Comparison of ENCODE assay signal across 14 cellular contexts in the genomic region with DNA sequence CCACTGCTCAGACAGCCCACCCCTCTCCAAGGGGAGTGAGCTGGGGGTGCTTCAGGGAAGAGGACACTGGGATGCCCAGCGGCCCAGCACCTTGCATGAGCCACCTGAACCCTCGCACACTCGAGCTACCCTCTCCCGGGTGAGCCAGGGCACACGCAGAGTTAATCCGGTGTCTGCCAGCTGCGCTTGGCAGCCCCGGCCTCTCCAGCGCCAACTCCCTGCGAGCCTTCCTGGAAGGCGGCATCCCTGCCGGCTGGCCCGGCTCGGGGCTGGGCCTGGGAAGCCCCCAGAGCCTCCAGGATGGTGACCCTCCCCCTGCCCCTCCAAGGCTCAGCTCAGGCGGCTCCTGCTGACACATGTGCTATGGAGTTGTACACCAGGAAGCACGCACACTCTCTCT. TPM values are rescaled to one million over a fixed set of nuclear protein-coding genes. Genes with fewer than 3 reads are reported as not detected.
A peak's percentile ranks its signal among the peaks of the same experiment; 100 is the strongest.
DNase-seq lines count a peak whose midpoint lies in the region; ATAC-seq, FAIRE-seq and TF ChIP-seq lines count a peak whose summit lies in the region.
"Had no signal": no experiment of that assay in that cellular context is flagged by ENCODE, and none has a peak within 500 bp of the region (broad histone marks: within the 10 kb centered on the region; RNA-seq: fewer than 3 reads in every experiment).

No MANE protein-coding gene starts in this region.

- intact Hi-C loops in breast epithelium (cut with DNase I; ENCODE audit: low total_unique reads), result no loop called here
- intact Hi-C loops in mammary epithelial cell (cut with micrococcal nuclease), result no loop called here
- intact Hi-C loops in kidney (cut with DNase I), result no loop called here

- H3K27me3 ChIP-seq in breast epithelium, result no peaks in the 10 kb centered on the region
- peaks cover 2% of the 10 kb centered on the region for H3K27me3 ChIP-seq in mammary epithelial cell (ENCODE audit: insufficient read depth, low read length)
- peaks cover 0 to 4% (median 2%) of the 10 kb centered on the region in 4 donors for H3K27me3 ChIP-seq in upper lobe of left lung
- no peaks in the 10 kb centered on the region for H3K27me3 ChIP-seq in WERI-Rb-1 (ENCODE audit: insufficient read depth, low read depth, severe bottlenecking)

- no peak for TF ChIP-seq CTCF in breast epithelium (IDR thresholded peaks at IDR 0.05)
- TF ChIP-seq CTCF in mammary epithelial cell (conservative IDR thresholded peaks at IDR 0.05 in 1 of 2, IDR thresholded peaks at IDR 0.05 in 1 of 2; ENCODE audit: extremely low read depth in 1 of 2, insufficient read depth in 1 of 2, low read depth in 1 of 2, low read length in 2 of 2), result no peak
- TF ChIP-seq CTCF in RWPE1 (conservative IDR thresholded peaks at IDR 0.05; ENCODE audit: low read depth), result no peak
- no peak for TF ChIP-seq CTCF in kidney (IDR thresholded peaks at IDR 0.05; ENCODE audit: borderline replicate concordance, extremely low read depth, insufficient read depth)
- TF ChIP-seq CTCF in upper lobe of left lung (IDR thresholded peaks at IDR 0.05), result no peak
- TF ChIP-seq CTCF in WERI-Rb-1 (IDR thresholded peaks at IDR 0.05; ENCODE audit: low read depth, low read length), result no peak

- dilution Hi-C loops in mammary epithelial cell (cut with HindIII; ENCODE audit: low sequenced_read_pairs), result no loop called here

- POLR2A ChIA-PET in RWPE1 (lab: Yijun Ruan, JAX; ENCODE audit: low non-redundant PET), result no interaction called here

- H3K4me1 ChIP-seq in breast epithelium (peaks cover 2 to 20% of the 10 kb centered on the region in 2 donors), mammary epithelial cell (ENCODE audit: insufficient read depth, low read length) (peaks cover 3% of the 10 kb centered on the region), kidney (ENCODE audit: control insufficient read depth in 1 of 2, insufficient read depth in 1 of 2, low read depth in 1 of 2, low read length in 2 of 2) (peaks cover 19 to 24% of the 10 kb centered on the region in 2 donors), upper lobe of left lung (peaks cover 4 to 44% (median 23%) of the 10 kb centered on the region in 4 donors)

- no TSS peak for BruUV-seq in mammary epithelial cell (replicated peaks; lab: Mats Ljungman, UMichigan)

- H3K9me3 ChIP-seq in breast epithelium, result no peaks in the 10 kb centered on the region
- no peaks in the 10 kb centered on the region for H3K9me3 ChIP-seq in mammary epithelial cell (replicated peaks; ENCODE audit: insufficient read depth, low read length)
- no peaks in the 10 kb centered on the region for H3K9me3 ChIP-seq in kidney (ENCODE audit: control insufficient read depth in 1 of 2, low read length in 2 of 2)
- no peaks in the 10 kb centered on the region for H3K9me3 ChIP-seq in upper lobe of left lung
- no peaks in the 10 kb centered on the region for H3K9me3 ChIP-seq in WERI-Rb-1 (ENCODE audit: severe bottlenecking)
- H3K9me3 ChIP-seq: tibial artery had no signal

- CTCF ChIA-PET in mammary epithelial cell (lab: Charles Lee; ENCODE audit: low non-redundant PET), result interaction anchor here (0.6 kb wide), 1 partner anchor 352 kb away, joined by 18 read pairs; no protein-coding TSS in a partner anchor
- CTCF ChIA-PET in RWPE1 (lab: Yijun Ruan, JAX), result no interaction called here

- H3K9ac ChIP-seq in mammary epithelial cell (ENCODE audit: insufficient read depth, low read length), result no peak overlapping the region
- H3K9ac ChIP-seq in kidney (ENCODE audit: low read length in 2 of 2), result peak overlapping the region in 1 of 2 donors; percentile 14

- ATAC-seq in upper lobe of left lung (ENCODE audit: low FRiP score in 2 of 2), result no peak

- in situ Hi-C loops in mammary epithelial cell (cut with MboI; ENCODE audit: low sequenced_read_pairs in 2 of 2), result no loop called here

- no peak for TF ChIP-seq EP300 in upper lobe of left lung (IDR thresholded peaks at IDR 0.05)

- H3K27ac ChIP-seq in breast epithelium (no peak overlapping the region), mammary epithelial cell (ENCODE audit: insufficient read depth, low read depth, low read length) (no peak overlapping the region), RWPE1 (peak overlapping the region; percentile 6; the same call in 1 of the 2 replicates), kidney (ENCODE audit: low read depth in 2 of 2, low read length in 2 of 2) (peak overlapping the region in 1 of 2 donors; percentile 34), upper lobe of left lung (no peak overlapping the region), WERI-Rb-1 (no peak overlapping the region)
- H3K27ac ChIP-seq: tibial artery had no signal

- no peak overlapping the region for H2AFZ ChIP-seq in mammary epithelial cell (ENCODE audit: low read depth, low read length)

- 3% methylated on average over 4 of the region's 16 CpGs for WGBS in mammary epithelial cell (ENCODE audit: low coverage, missing lambda C conversion rate)
- 25 to 42% methylated on average over 7 to 11 of the region's 16 CpGs for WGBS in upper lobe of left lung, 2 donors

- no peak overlapping the region for H3K4me2 ChIP-seq in mammary epithelial cell (ENCODE audit: insufficient read depth, low read depth, low read length)
- H3K4me2 ChIP-seq: smooth muscle cell had no signal

- H4K20me1 ChIP-seq in mammary epithelial cell (ENCODE audit: insufficient read depth, low read length), result no peaks in the 10 kb centered on the region

- FAIRE-seq in kidney (lab: Jason Lieb, UNC), result no peak
- FAIRE-seq in H54 (lab: Jason Lieb, UNC), result no peak
- FAIRE-seq: islet of Langerhans had no signal

- H3K36me3 ChIP-seq in breast epithelium, result no peaks in the 10 kb centered on the region
- H3K36me3 ChIP-seq in mammary epithelial cell (ENCODE audit: insufficient read depth, low read length), result no peaks in the 10 kb centered on the region
- peaks cover 0 to 6% of the 10 kb centered on the region in 2 donors for H3K36me3 ChIP-seq in kidney (ENCODE audit: control insufficient read depth in 1 of 2, insufficient read depth in 2 of 2, low read length in 2 of 2)
- no peaks in the 10 kb centered on the region for H3K36me3 ChIP-seq in upper lobe of left lung
- H3K36me3 ChIP-seq in WERI-Rb-1, result peaks cover 4% of the 10 kb centered on the region
- H3K36me3 ChIP-seq: tibial artery had no signal

- H3K79me2 ChIP-seq in mammary epithelial cell (ENCODE audit: insufficient read depth, low read length), result no peaks in the 10 kb centered on the region

- H3K4me3 ChIP-seq in breast epithelium, result peak overlapping the region in 2 of 3 donors; percentile 3 to 50
- no peak overlapping the region for H3K4me3 ChIP-seq in mammary epithelial cell (replicated peaks in 1 of 3; ENCODE audit: insufficient read depth in 1 of 3, low read depth in 2 of 3, low read length in 3 of 3)
- H3K4me3 ChIP-seq in kidney (ENCODE audit: low read length in 2 of 2), result peak overlapping the region; percentile 57 to 64
- H3K4me3 ChIP-seq in upper lobe of left lung, result peak overlapping the region in 3 of 4 donors; percentile 56 to 58 (median 56)
- no peak overlapping the region for H3K4me3 ChIP-seq in WERI-Rb-1 (ENCODE audit: low read depth, low read length)
- H3K4me3 ChIP-seq: smooth muscle cell, tibial artery had no signal

- TF ChIP-seq POLR2A in breast epithelium (IDR thresholded peaks at IDR 0.05) (no peak), upper lobe of left lung (IDR thresholded peaks at IDR 0.05) (no peak), H54 (IDR thresholded peaks at IDR 0.05; ENCODE audit: low read depth, low read length) (no peak)

- DNase-seq in breast epithelium (ENCODE audit: low spot score in 2 of 2) (no peak), mammary epithelial cell (no peak), RWPE1 (ENCODE audit: low spot score) (no peak), kidney (no peak), upper lobe of left lung (no peak), WERI-Rb-1 (no peak), H54 (ENCODE audit: insufficient read length, low spot score) (no peak), NCI-H2081 treated with DMSO at 0.1 percent for 48 hours (lab: John Stamatoyannopoulos, UW) (no peak)
- DNase-seq: amniotic stem cell, NCI-H146, tibial artery had no signal

RNA-seq across cellular contexts. Expression of a gene that starts 48.7 kb away (rescaled TPM):
- total RNA-seq in breast epithelium (1 to 10 TPM in 2 of 3 donors, under 1 TPM in 1; 0.32 to 7.2 (median 6.0) TPM), mammary epithelial cell (under 1 TPM; 0.17 to 0.54 TPM), kidney (39.2 TPM), upper lobe of left lung (10 to 100 TPM; 26.9 to 65.2 (median 36.7) TPM)
- polyA plus RNA-seq in mammary epithelial cell (0.31 TPM), kidney (ENCODE audit: insufficient read depth, low read depth, low replicate concordance) (200 TPM)
- polyA minus RNA-seq in mammary epithelial cell, result 0.52 TPM
- polyA plus RNA-seq: IgD-negative memory B cell had no signal

Comparison
In these comparisons a context has a peak if more than half of its experiments do, and no peak if none do; other contexts are left out.
1. H3K4me3 ChIP-seq: peak in breast epithelium (2 of 3), kidney (2 of 2) and upper lobe of left lung (3 of 4); none in mammary epithelial cell (0 of 3) and WERI-Rb-1 (single experiment).